ENCODE assay signal across 8 cellular contexts in genomic region chr6:90369024-90369519, GRCh38.
A peak's percentile ranks its signal among the peaks of the same experiment; 100 is the strongest.
DNase-seq lines count a peak whose midpoint lies in the region; ATAC-seq, FAIRE-seq and TF ChIP-seq lines count a peak whose summit lies in the region.

No MANE protein-coding gene starts in this region.

- intact Hi-C loops in testis (cut with DNase I; ENCODE audit: low total_unique reads): no loop called here

- H3K36me3 ChIP-seq in bronchial epithelial cell (ENCODE audit: control insufficient read depth, insufficient read depth, low read length) (no peaks in the 10 kb centered on the region), testis (ENCODE audit: low read depth, missing control alignments) (no peaks in the 10 kb centered on the region)

- H3K27me3 ChIP-seq in bronchial epithelial cell (ENCODE audit: control insufficient read depth, insufficient read depth, low read length) (no peaks in the 10 kb centered on the region), testis (no peaks in the 10 kb centered on the region)

- TF ChIP-seq POLR2A in testis (IDR thresholded peaks at IDR 0.05): no peak

- H3K4me1 ChIP-seq in testis: no peaks in the 10 kb centered on the region

- TF ChIP-seq CTCF in AG10803 (conservative IDR thresholded peaks at IDR 0.05; ENCODE audit: low read length): no peak
- no peak for TF ChIP-seq CTCF in bronchial epithelial cell (IDR thresholded peaks at IDR 0.05; ENCODE audit: insufficient read depth, low read length, severe bottlenecking)
- no peak for TF ChIP-seq CTCF in testis (IDR thresholded peaks at IDR 0.05)

- 22 to 34% methylated on average over 9 of the region's 9 CpGs for WGBS in testis, 2 donors

- FAIRE-seq in bronchial epithelial cell (lab: Jason Lieb, UNC): peak; percentile 100

- no peaks in the 10 kb centered on the region for H3K9me3 ChIP-seq in testis

- H3K4me3 ChIP-seq in AG10803 (ENCODE audit: low read length) (no peak overlapping the region), bronchial epithelial cell (ENCODE audit: low read depth, low read length) (no peak overlapping the region), testis (no peak overlapping the region)

- ATAC-seq in GM18870 (IDR thresholded peaks at IDR 0.05; ENCODE audit: unreplicated experiment) (peak; percentile 100), HG02973 (IDR thresholded peaks at IDR 0.05; ENCODE audit: unreplicated experiment) (peak; percentile 98)

- peak overlapping the region; percentile 56 to 74 for H3K27ac ChIP-seq in testis

- peak; percentile 100 for DNase-seq in AG10803 (ENCODE audit: low read depth)
- DNase-seq in NOMO-1 treated with dmso at 0.1 percent for 144 hours (lab: John Stamatoyannopoulos, UW; ENCODE audit: unreplicated experiment): peak; percentile 73
- DNase-seq in bronchial epithelial cell (ENCODE audit: low read depth): peak; percentile 100
- DNase-seq in left kidney (ENCODE audit: low read depth, low spot score): peak; percentile 55
- DNase-seq in testis: peak; percentile 59
- no peak for DNase-seq in HuH-7.5 (ENCODE audit: low spot score)
